Comparison of ENCODE assay signal across 11 cellular contexts in the genomic region with DNA sequence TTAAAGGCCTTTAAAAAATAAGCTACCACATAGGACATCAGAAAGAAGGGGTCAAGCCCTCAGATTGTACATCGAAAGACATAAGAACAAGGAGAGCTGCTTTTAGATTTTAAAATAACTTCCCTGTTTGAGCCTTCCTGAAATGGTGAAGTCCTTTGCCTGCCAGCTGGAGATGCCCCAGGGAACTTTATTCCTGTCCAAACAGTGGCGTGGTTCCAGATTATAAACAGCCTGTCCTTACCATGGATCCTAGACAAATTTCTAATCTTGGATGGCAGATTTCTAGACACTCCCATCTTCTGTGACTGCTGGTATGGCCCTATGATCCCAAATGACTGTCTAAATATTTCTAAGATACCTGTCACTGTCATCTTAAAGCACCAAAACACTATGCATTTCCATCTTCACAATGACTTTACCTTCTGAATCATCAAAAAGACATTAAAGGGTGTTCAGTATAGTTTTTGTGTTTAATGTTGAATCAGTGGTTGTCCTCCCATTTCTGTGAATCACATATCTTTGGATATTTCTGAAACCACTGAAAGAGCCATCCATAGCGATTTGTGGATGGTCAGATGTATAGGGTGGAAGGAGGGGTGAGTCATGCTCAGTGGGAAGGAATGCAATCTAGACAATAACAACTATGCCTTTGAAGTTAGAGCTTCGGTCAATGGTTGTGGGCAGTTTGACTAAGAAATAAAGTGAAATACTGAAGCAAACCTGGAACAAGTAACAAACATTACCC. TPM values are rescaled to one million over a fixed set of nuclear protein-coding genes. Genes with fewer than 3 reads are reported as not detected.
DNase-seq lines count a peak whose midpoint lies in the region; ATAC-seq lines count a peak whose summit lies in the region.
"Had no signal": no experiment of that assay in that cellular context is flagged by ENCODE, and none has a peak within 500 bp of the region (broad histone marks: within the 10 kb centered on the region; RNA-seq: fewer than 3 reads in every experiment).

No MANE protein-coding gene starts in this region.

- intact Hi-C loops in activated CD4-positive, alpha-beta memory T cell treated with anti-CD3 and anti-CD28 coated beads for 36 hours (cut with micrococcal nuclease), result loop anchor here (1.0 to 2.0 kb wide), 3 partner anchors 19 to 47 kb away; no protein-coding TSS in a partner anchor
- intact Hi-C loops in left ventricle myocardium superior (cut with micrococcal nuclease), result no loop called here

- H3K27ac Mint-ChIP-seq in activated CD4-positive, alpha-beta memory T cell treated with anti-CD3 and anti-CD28 coated beads for 36 hours, result no peak overlapping the region
- no peak overlapping the region for H3K27ac Mint-ChIP-seq in activated CD4-positive, alpha-beta memory T cell treated with anti-CD3 and anti-CD28 coated beads, Interleukin-2, amount 10 ng/mL, durations not matched to agents 7 days and 5 days
- H3K27ac Mint-ChIP-seq: T-cell had no signal

- POLR2A ChIA-PET in activated CD4-positive, alpha-beta memory T cell treated with anti-CD3 and anti-CD28 coated beads for 36 hours (lab: Charles Lee), result interaction anchor here (0.9 to 1.0 kb wide), 2 partner anchors 22 to 47 kb away, joined by 3 to 5 read pairs; no protein-coding TSS in a partner anchor
- POLR2A ChIA-PET in activated CD4-positive, alpha-beta memory T cell treated with anti-CD3 and anti-CD28 coated beads, Interleukin-2, amount 10 ng/mL, durations not matched to agents 7 days and 5 days (lab: Charles Lee), result no interaction called here

- peaks cover 3% of the 10 kb centered on the region for H3K36me3 Mint-ChIP-seq in activated CD4-positive, alpha-beta memory T cell treated with anti-CD3 and anti-CD28 coated beads for 36 hours
- H3K36me3 Mint-ChIP-seq in activated CD4-positive, alpha-beta memory T cell treated with anti-CD3 and anti-CD28 coated beads, Interleukin-2, amount 10 ng/mL, durations not matched to agents 7 days and 5 days (ENCODE audit: low read depth), result peaks cover 7% of the 10 kb centered on the region
- H3K36me3 Mint-ChIP-seq: T-cell had no signal

- peak; percentile 91 for ATAC-seq in left ventricle myocardium superior
- peak; percentile 70 for ATAC-seq in stimulated activated naive CD8-positive, alpha-beta T cell treated with anti-CD3 and anti-CD28 coated beads, Interleukin-15, Interleukin-2, amounts not matched to agents 100 U/mL and 50 U/mL, for 24 hours
- no peak for ATAC-seq in GM21825 (IDR thresholded peaks at IDR 0.05; ENCODE audit: unreplicated experiment)
- no peak for ATAC-seq in HG03159 (IDR thresholded peaks at IDR 0.05; ENCODE audit: unreplicated experiment)
- ATAC-seq: T-cell had no signal

- H3K9me3 Mint-ChIP-seq in activated CD4-positive, alpha-beta memory T cell treated with anti-CD3 and anti-CD28 coated beads for 36 hours, result no peaks in the 10 kb centered on the region
- no peaks in the 10 kb centered on the region for H3K9me3 Mint-ChIP-seq in activated CD4-positive, alpha-beta memory T cell treated with anti-CD3 and anti-CD28 coated beads, Interleukin-2, amount 10 ng/mL, durations not matched to agents 7 days and 5 days
- H3K9me3 Mint-ChIP-seq: T-cell had no signal

- CTCF ChIA-PET in activated CD4-positive, alpha-beta memory T cell treated with anti-CD3 and anti-CD28 coated beads for 36 hours (lab: Charles Lee), result interaction anchor here (1.0 kb wide), 2 partner anchors 21 to 42 kb away, joined by 3 to 5 read pairs; no protein-coding TSS in a partner anchor
- CTCF ChIA-PET in activated CD4-positive, alpha-beta memory T cell treated with anti-CD3 and anti-CD28 coated beads, Interleukin-2, amount 10 ng/mL, durations not matched to agents 7 days and 5 days (lab: Charles Lee), result interaction anchor here (0.5 to 1.1 kb wide), 2 partner anchors 588 to 1234 kb away, joined by 3 read pairs; no protein-coding TSS in a partner anchor

- H3K4me1 Mint-ChIP-seq in activated CD4-positive, alpha-beta memory T cell treated with anti-CD3 and anti-CD28 coated beads for 36 hours (ENCODE audit: low read depth), result peaks cover 21% of the 10 kb centered on the region
- H3K4me1 Mint-ChIP-seq in activated CD4-positive, alpha-beta memory T cell treated with anti-CD3 and anti-CD28 coated beads, Interleukin-2, amount 10 ng/mL, durations not matched to agents 7 days and 5 days, result peaks cover 18% of the 10 kb centered on the region

- H3K27me3 Mint-ChIP-seq in activated CD4-positive, alpha-beta memory T cell treated with anti-CD3 and anti-CD28 coated beads for 36 hours, result peaks cover 10% of the 10 kb centered on the region
- H3K27me3 Mint-ChIP-seq in activated CD4-positive, alpha-beta memory T cell treated with anti-CD3 and anti-CD28 coated beads, Interleukin-2, amount 10 ng/mL, durations not matched to agents 7 days and 5 days, result peaks cover 15% of the 10 kb centered on the region

- DNase-seq in activated CD4-positive, alpha-beta memory T cell treated with anti-CD3 and anti-CD28 coated beads for 36 hours, result peak; percentile 13
- no peak for DNase-seq in activated CD4-positive, alpha-beta memory T cell treated with anti-CD3 and anti-CD28 coated beads, Interleukin-2, amount 10 ng/mL, durations not matched to agents 7 days and 5 days
- DNase-seq in amniotic epithelial cell (ENCODE audit: low read depth) (peak; percentile 84), left ventricle myocardium superior (peak; percentile 46), NCI-H1105 (lab: John Stamatoyannopoulos, UW) (no peak)
- DNase-seq in stimulated activated naive CD8-positive, alpha-beta T cell treated with anti-CD3 and anti-CD28 coated beads, Interleukin-15, Interleukin-2, amounts not matched to agents 100 U/mL and 50 U/mL, for 24 hours, result no peak
- DNase-seq: activated effector memory CD4-positive, alpha-beta T cell treated with Interleukin-2 at 50 U/mL for 16 hours; stimulated activated CD4-positive, alpha-beta T cell treated with anti-CD3 and anti-CD28 coated beads, Interleukin-4, amount 100 ng/mL, for 24 hours; T-cell had no signal

- H3K4me3 Mint-ChIP-seq in activated CD4-positive, alpha-beta memory T cell treated with anti-CD3 and anti-CD28 coated beads for 36 hours, result no peak overlapping the region
- no peak overlapping the region for H3K4me3 Mint-ChIP-seq in activated CD4-positive, alpha-beta memory T cell treated with anti-CD3 and anti-CD28 coated beads, Interleukin-2, amount 10 ng/mL, durations not matched to agents 7 days and 5 days
- H3K4me3 Mint-ChIP-seq: T-cell had no signal

RNA-seq across cellular contexts. Expression of a gene that starts 23.2 kb away (rescaled TPM):
- 10 to 100 TPM; 12.5 to 13.0 TPM for total RNA-seq in activated CD4-positive, alpha-beta memory T cell treated with anti-CD3 and anti-CD28 coated beads for 36 hours
- 1 to 10 TPM; 9.3 to 9.8 TPM for total RNA-seq in activated CD4-positive, alpha-beta memory T cell treated with anti-CD3 and anti-CD28 coated beads, Interleukin-2, amount 10 ng/mL, durations not matched to agents 7 days and 5 days
- 1.6 TPM for total RNA-seq in left ventricle myocardium superior

RNA-seq across cellular contexts. Expression of a gene that starts 36.9 kb away (rescaled TPM):
- under 1 TPM in 1 of 2 experiments, not detected in 1; 0.19 TPM for total RNA-seq in activated CD4-positive, alpha-beta memory T cell treated with anti-CD3 and anti-CD28 coated beads for 36 hours
- total RNA-seq in activated CD4-positive, alpha-beta memory T cell treated with anti-CD3 and anti-CD28 coated beads, Interleukin-2, amount 10 ng/mL, durations not matched to agents 7 days and 5 days, result under 1 TPM; 0.40 to 0.45 TPM
- total RNA-seq in left ventricle myocardium superior, result 0.87 TPM
- total RNA-seq: T-cell had no signal

Comparison
In these comparisons a context has a peak if more than half of its experiments do, and no peak if none do; other contexts are left out.
1. DNase-seq: peak in activated CD4-positive, alpha-beta memory T cell treated with anti-CD3 and anti-CD28 coated beads for 36 hours (single experiment), amniotic epithelial cell (single experiment) and left ventricle myocardium superior (single experiment); none in activated CD4-positive, alpha-beta memory T cell treated with anti-CD3 and anti-CD28 coated beads, Interleukin-2, amount 10 ng/mL, durations not matched to agents 7 days and 5 days (single experiment), stimulated activated naive CD8-positive, alpha-beta T cell treated with anti-CD3 and anti-CD28 coated beads, Interleukin-15, Interleukin-2, amounts not matched to agents 100 U/mL and 50 U/mL, for 24 hours (single experiment) and NCI-H1105 (single experiment).
2. ATAC-seq: peak in left ventricle myocardium superior (single experiment) and stimulated activated naive CD8-positive, alpha-beta T cell treated with anti-CD3 and anti-CD28 coated beads, Interleukin-15, Interleukin-2, amounts not matched to agents 100 U/mL and 50 U/mL, for 24 hours (single experiment); none in GM21825 (single experiment) and HG03159 (single experiment).